10 cellular contexts compared by ENCODE assay signal in genomic region chr17:62616993-62617893, GRCh38. TPM values are rescaled to one million over a fixed set of nuclear protein-coding genes. Genes with fewer than 3 reads are reported as not detected.
DNase-seq lines count a peak whose midpoint lies in the region; ATAC-seq and TF ChIP-seq lines count a peak whose summit lies in the region.
"Had no signal": no experiment of that assay in that cellular context is flagged by ENCODE, and none has a peak within 500 bp of the region (broad histone marks: within the 10 kb centered on the region; RNA-seq: fewer than 3 reads in every experiment).

No MANE protein-coding gene starts in this region.

- peak overlapping the region; percentile 10; the same call in 1 of the 2 replicates for H3K9ac ChIP-seq in HUES64 (ENCODE audit: low read depth, low read length)

- no peak for DNase-seq in CD4-positive, alpha-beta memory T cell
- no peak for DNase-seq in cerebellar nuclear complex (lab: John Stamatoyannopoulos, UW)
- DNase-seq in activated CD8-positive, alpha-beta memory T cell treated with anti-CD3 and anti-CD28 coated beads, Interleukin-2, amount 10 ng/mL, durations not matched to agents 7 days and 5 days: no peak
- no peak for DNase-seq in stimulated activated CD4-positive, alpha-beta T cell treated with anti-CD3 and anti-CD28 coated beads, Interleukin-4, amount 100 ng/mL, for 4 hours
- DNase-seq: OCI-M1, uterus had no signal

- WGBS in HUES64: 40% methylated on average over 8 of the region's 8 CpGs
- 13 to 35% methylated on average over 4 to 5 of the region's 8 CpGs for WGBS in mesodermal cell (ENCODE audit: insufficient coverage in 2 of 2), 2 experiments
- WGBS in gastroesophageal sphincter (ENCODE audit: low coverage in 1 of 2), 2 donors: 58 to 84% methylated on average over 4 to 6 of the region's 8 CpGs

- no peaks in the 10 kb centered on the region for H3K36me3 ChIP-seq in CD4-positive, alpha-beta memory T cell (ENCODE audit: insufficient read depth, low read length)
- H3K36me3 ChIP-seq in HUES64 (ENCODE audit: insufficient read depth, low read length) (peaks cover 18% of the 10 kb centered on the region), mesodermal cell (ENCODE audit: control insufficient read depth, insufficient read depth, low read length) (peaks cover 30% of the 10 kb centered on the region), gastroesophageal sphincter (peaks cover 0 to 52% of the 10 kb centered on the region in 2 donors)
- H3K36me3 ChIP-seq: uterus had no signal

- CTCF ChIA-PET in CD4-positive, alpha-beta memory T cell (lab: Charles Lee; ENCODE audit: partially characterized antibody): no interaction called here
- CTCF ChIA-PET in activated CD8-positive, alpha-beta memory T cell treated with anti-CD3 and anti-CD28 coated beads, Interleukin-2, amount 10 ng/mL, durations not matched to agents 7 days and 5 days (lab: Charles Lee): no interaction called here

- peak overlapping the region in 1 of 8 donors; percentile 12 for H3K4me3 Mint-ChIP-seq in CD4-positive, alpha-beta memory T cell
- H3K4me3 Mint-ChIP-seq in brain: peak overlapping the region in 1 of 5 experiments; percentile 21
- no peak overlapping the region for H3K4me3 Mint-ChIP-seq in activated CD8-positive, alpha-beta memory T cell treated with anti-CD3 and anti-CD28 coated beads, Interleukin-2, amount 10 ng/mL, durations not matched to agents 7 days and 5 days

- no peak for TF ChIP-seq EP300 in gastroesophageal sphincter (IDR thresholded peaks at IDR 0.05)

- no peaks in the 10 kb centered on the region for H3K9me3 ChIP-seq in CD4-positive, alpha-beta memory T cell (ENCODE audit: control insufficient read depth in 1 of 2, low read length in 2 of 2)
- no peaks in the 10 kb centered on the region for H3K9me3 ChIP-seq in HUES64 (ENCODE audit: insufficient read depth, low read depth, low read length)
- no peaks in the 10 kb centered on the region for H3K9me3 ChIP-seq in mesodermal cell (ENCODE audit: control insufficient read depth, low read length)
- H3K9me3 ChIP-seq in gastroesophageal sphincter: no peaks in the 10 kb centered on the region
- H3K9me3 ChIP-seq: uterus had no signal

- TF ChIP-seq CTCF in brain (conservative IDR thresholded peaks at IDR 0.05) (no peak), gastroesophageal sphincter (IDR thresholded peaks at IDR 0.05) (no peak)

- H3K27me3 Mint-ChIP-seq in CD4-positive, alpha-beta memory T cell: no peaks in the 10 kb centered on the region
- peaks cover 5% of the 10 kb centered on the region for H3K27me3 Mint-ChIP-seq in brain
- no peaks in the 10 kb centered on the region for H3K27me3 Mint-ChIP-seq in activated CD8-positive, alpha-beta memory T cell treated with anti-CD3 and anti-CD28 coated beads, Interleukin-2, amount 10 ng/mL, durations not matched to agents 7 days and 5 days

- H3K4me1 ChIP-seq in CD4-positive, alpha-beta memory T cell (ENCODE audit: insufficient read depth, low read length): no peaks in the 10 kb centered on the region
- H3K4me1 ChIP-seq in HUES64 (ENCODE audit: insufficient read depth, low read length) (peaks cover 18% of the 10 kb centered on the region), mesodermal cell (ENCODE audit: control insufficient read depth, insufficient read depth, low read length, poor library complexity, severe bottlenecking) (peaks cover 48% of the 10 kb centered on the region), gastroesophageal sphincter (no peaks in the 10 kb centered on the region)
- H3K4me1 ChIP-seq: uterus had no signal

- intact Hi-C loops in CD4-positive, alpha-beta memory T cell (cut with micrococcal nuclease): no loop called here

- H3K27ac Mint-ChIP-seq in CD4-positive, alpha-beta memory T cell: peak overlapping the region in 4 of 7 donors; percentile 6 to 81 (median 56)
- H3K27ac Mint-ChIP-seq in brain: peak overlapping the region; percentile 70 to 95 (median 89)
- no peak overlapping the region for H3K27ac Mint-ChIP-seq in activated CD8-positive, alpha-beta memory T cell treated with anti-CD3 and anti-CD28 coated beads, Interleukin-2, amount 10 ng/mL, durations not matched to agents 7 days and 5 days

- TF ChIP-seq POLR2A in gastroesophageal sphincter (IDR thresholded peaks at IDR 0.05): no peak

- H3K27ac ChIP-seq in CD4-positive, alpha-beta memory T cell (ENCODE audit: low read depth, low read length): no peak overlapping the region
- H3K27ac ChIP-seq in HUES64 (ENCODE audit: low read depth, low read length) (peak overlapping the region; percentile 80), mesodermal cell (ENCODE audit: low read depth, low read length, severe bottlenecking) (peak overlapping the region; percentile 60), gastroesophageal sphincter (no peak overlapping the region)
- H3K27ac ChIP-seq: uterus had no signal

- H3K4me3 ChIP-seq in CD4-positive, alpha-beta memory T cell (ENCODE audit: low read length in 2 of 2): no peak overlapping the region
- H3K4me3 ChIP-seq in HUES64 (ENCODE audit: low read length): 0 out of 2 replicates have a peak overlapping the region, but pooled peaks have one; percentile 5
- no peak overlapping the region for H3K4me3 ChIP-seq in mesodermal cell (ENCODE audit: extremely low read depth, insufficient read depth, low read length, poor library complexity, severe bottlenecking)
- H3K4me3 ChIP-seq in gastroesophageal sphincter: no peak overlapping the region
- H3K4me3 ChIP-seq: uterus had no signal

- POLR2A ChIA-PET in CD4-positive, alpha-beta memory T cell (lab: Charles Lee; ENCODE audit: partially characterized antibody): no interaction called here

- H3K27me3 ChIP-seq in CD4-positive, alpha-beta memory T cell (ENCODE audit: insufficient read depth, low read length): no peaks in the 10 kb centered on the region
- H3K27me3 ChIP-seq in HUES64 (ENCODE audit: insufficient read depth, low read length) (no peaks in the 10 kb centered on the region), gastroesophageal sphincter (no peaks in the 10 kb centered on the region)
- H3K27me3 ChIP-seq: uterus had no signal

- no peak for ATAC-seq in activated CD8-positive, alpha-beta memory T cell treated with anti-CD3 and anti-CD28 coated beads, Interleukin-2, amount 10 ng/mL, durations not matched to agents 7 days and 5 days
- ATAC-seq in gastroesophageal sphincter: no peak

- H3K9me3 Mint-ChIP-seq in CD4-positive, alpha-beta memory T cell: peaks cover 0 to 2% (median 0%) of the 10 kb centered on the region in 8 donors
- no peaks in the 10 kb centered on the region for H3K9me3 Mint-ChIP-seq in brain
- no peaks in the 10 kb centered on the region for H3K9me3 Mint-ChIP-seq in activated CD8-positive, alpha-beta memory T cell treated with anti-CD3 and anti-CD28 coated beads, Interleukin-2, amount 10 ng/mL, durations not matched to agents 7 days and 5 days (ENCODE audit: low read depth)

- H3K4me1 Mint-ChIP-seq in CD4-positive, alpha-beta memory T cell: peaks cover 0 to 1% (median 0%) of the 10 kb centered on the region in 4 donors
- peaks cover 44% of the 10 kb centered on the region for H3K4me1 Mint-ChIP-seq in brain
- peaks cover under 1% of the 10 kb centered on the region for H3K4me1 Mint-ChIP-seq in activated CD8-positive, alpha-beta memory T cell treated with anti-CD3 and anti-CD28 coated beads, Interleukin-2, amount 10 ng/mL, durations not matched to agents 7 days and 5 days

- peaks cover 14 to 31% of the 10 kb centered on the region in 2 donors for H3K36me3 Mint-ChIP-seq in CD4-positive, alpha-beta memory T cell
- H3K36me3 Mint-ChIP-seq in brain: peaks cover 16% of the 10 kb centered on the region
- H3K36me3 Mint-ChIP-seq in activated CD8-positive, alpha-beta memory T cell treated with anti-CD3 and anti-CD28 coated beads, Interleukin-2, amount 10 ng/mL, durations not matched to agents 7 days and 5 days: peaks cover 12% of the 10 kb centered on the region

RNA-seq across cellular contexts. Expression of gene MRC2, which starts 10.2 kb away (rescaled TPM):
- total RNA-seq in CD4-positive, alpha-beta memory T cell: 1 to 10 TPM; 6.7 to 8.7 TPM
- polyA plus RNA-seq in CD4-positive, alpha-beta memory T cell: under 1 TPM in 1 of 2 donors, not detected in 1; 0.71 TPM
- 24.0 TPM for polyA plus RNA-seq in HUES64 (2013, experiment 1 of 2)
- 29.2 TPM for polyA plus RNA-seq in HUES64 (2013, experiment 2 of 2)
- 8.5 TPM for polyA plus RNA-seq in brain (ENCODE audit: insufficient read depth, low read depth, low replicate concordance)
- polyA plus RNA-seq in mesodermal cell (2013, experiment 1 of 2): 253 TPM
- polyA plus RNA-seq in mesodermal cell (2013, experiment 2 of 2): 200 TPM
- total RNA-seq in activated CD8-positive, alpha-beta memory T cell treated with anti-CD3 and anti-CD28 coated beads, Interleukin-2, amount 10 ng/mL, durations not matched to agents 7 days and 5 days: 1 to 10 TPM in 1 of 2 experiments, under 1 TPM in 1; 0.61 to 4.7 TPM
- 10 to 100 TPM; 23.3 to 59.8 (median 39.9) TPM for total RNA-seq in gastroesophageal sphincter

Comparison
In these comparisons a context has a peak if more than half of its experiments do, and no peak if none do; other contexts are left out.
1. H3K27ac ChIP-seq: peak in HUES64 (single experiment) and mesodermal cell (single experiment); none in CD4-positive, alpha-beta memory T cell (single experiment) and gastroesophageal sphincter (0 of 4).